Comparison of ENCODE assay signal across 11 cellular contexts in the genomic region with DNA sequence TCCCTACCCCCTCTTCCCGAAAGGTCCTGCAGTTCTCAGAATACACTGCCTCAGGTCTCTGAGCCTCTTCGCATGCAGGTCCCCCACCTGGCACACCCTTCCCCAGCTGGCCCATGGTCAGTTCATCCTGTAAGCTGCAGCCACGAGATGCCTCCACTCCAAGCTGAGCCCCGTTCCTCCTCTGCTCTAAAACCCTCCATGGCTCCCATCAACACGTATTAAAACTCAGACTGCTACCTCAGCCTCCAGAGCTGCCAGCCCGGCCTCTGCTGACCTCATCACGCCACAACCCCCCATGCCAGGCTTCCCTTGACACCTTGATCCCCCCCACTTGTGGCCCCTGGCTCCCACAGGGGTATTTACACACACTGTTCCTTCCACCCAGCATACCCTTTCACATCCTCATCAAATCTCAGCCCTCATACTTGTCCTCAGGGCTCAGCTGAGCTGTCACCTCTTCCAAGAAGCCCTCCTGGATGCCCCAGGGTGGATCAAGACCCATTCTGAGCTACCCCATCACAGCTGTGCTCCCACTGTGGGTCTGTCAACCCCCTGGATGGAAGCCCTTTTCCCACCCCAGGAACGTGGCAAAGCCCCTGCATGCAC. TPM values are rescaled to one million over a fixed set of nuclear protein-coding genes. Genes with fewer than 3 reads are reported as not detected.
DNase-seq lines count a peak whose midpoint lies in the region; ATAC-seq, FAIRE-seq and TF ChIP-seq lines count a peak whose summit lies in the region.
"Had no signal": no experiment of that assay in that cellular context is flagged by ENCODE, and none has a peak within 500 bp of the region (broad histone marks: within the 10 kb centered on the region; RNA-seq: fewer than 3 reads in every experiment).

No MANE protein-coding gene starts in this region.

- CTCF ChIA-PET in HepG2 (lab: Yijun Ruan, JAX; ENCODE audit: low intra/inter-chr PET ratio, low total read pairs) = no interaction called here

- H3K79me2 ChIP-seq in HepG2 (ENCODE audit: insufficient read depth, low read length) = peaks cover 8% of the 10 kb centered on the region

- peaks cover 69% of the 10 kb centered on the region for H3K4me1 ChIP-seq in HepG2 (ENCODE audit: insufficient read depth, low read length)
- peaks cover 0 to 4% (median 0%) of the 10 kb centered on the region in 4 donors for H3K4me1 ChIP-seq in right lobe of liver
- peaks cover 8 to 17% of the 10 kb centered on the region in 2 donors for H3K4me1 ChIP-seq in duodenal mucosa (ENCODE audit: control insufficient read depth in 1 of 2, insufficient read depth in 2 of 2, low read length in 2 of 2)
- H3K4me1 ChIP-seq in urinary bladder (ENCODE audit: insufficient read depth) = no peaks in the 10 kb centered on the region

- in situ Hi-C loops in HepG2 (cut with HindIII; ENCODE audit: extremely low pct_ligation_motif_present, low pct_unique_long_range_greater_than_20kb) = no loop called here

- no peak for TF ChIP-seq RAD21 in HepG2 (CRISPR knock-in tag; IDR thresholded peaks at IDR 0.05)

- H3K36me3 ChIP-seq in HepG2 (replicated peaks in 1 of 2; ENCODE audit: control insufficient read depth in 1 of 2, insufficient read depth in 2 of 2, low read length in 2 of 2) (0 out of 5 replicates have a peak, but pooled peaks cover 0 to 1% of the 10 kb centered on the region in 2 experiments), right lobe of liver (no peaks in the 10 kb centered on the region), duodenal mucosa (ENCODE audit: control insufficient read depth in 1 of 2, insufficient read depth in 2 of 2, low read length in 2 of 2) (no peaks in the 10 kb centered on the region), urinary bladder (ENCODE audit: insufficient read depth) (no peaks in the 10 kb centered on the region)

- intact Hi-C loops in HepG2 (cut with micrococcal nuclease; ENCODE audit: unreplicated experiment) (no loop called here), right lobe of liver (cut with DNase I) (no loop called here)

- H2AFZ ChIP-seq in HepG2 (ENCODE audit: low read length) = no peak overlapping the region

- ATAC-seq in HepG2 = no peak
- no peak for ATAC-seq in right lobe of liver
- ATAC-seq in HG03280 (IDR thresholded peaks at IDR 0.05; ENCODE audit: unreplicated experiment) = no peak
- ATAC-seq in HG02840 (IDR thresholded peaks at IDR 0.05; ENCODE audit: low FRiP score, unreplicated experiment) = no peak

- H3K9me3 Mint-ChIP-seq in nephron progenitor cell = no peaks in the 10 kb centered on the region
- H3K9me3 Mint-ChIP-seq: activated CD4-positive, alpha-beta memory T cell treated with anti-CD3 and anti-CD28 coated beads, Interleukin-2, amount 10 ng/mL, durations not matched to agents 7 days and 5 days had no signal

- no peak for TF ChIP-seq POLR2A in HepG2 (IDR thresholded peaks at IDR 0.05; ENCODE audit: insufficient read depth in 1 of 2, low read depth in 2 of 2, low read length in 2 of 2)
- no peak for TF ChIP-seq POLR2A in right lobe of liver (IDR thresholded peaks at IDR 0.05)

- H3K27me3 Mint-ChIP-seq in nephron progenitor cell (ENCODE audit: low read depth, poor library complexity) = peaks cover 3% of the 10 kb centered on the region

- no peaks in the 10 kb centered on the region for H3K9me3 ChIP-seq in HepG2 (ENCODE audit: low read length)
- H3K9me3 ChIP-seq in right lobe of liver = no peaks in the 10 kb centered on the region
- H3K9me3 ChIP-seq in duodenal mucosa (ENCODE audit: control insufficient read depth in 1 of 2, low read length in 2 of 2) = no peaks in the 10 kb centered on the region

- H3K27ac ChIP-seq in HepG2 (ENCODE audit: extremely low read length, insufficient read depth, low read length) = no peak overlapping the region
- H3K27ac ChIP-seq in right lobe of liver = no peak overlapping the region
- H3K27ac ChIP-seq in duodenal mucosa (ENCODE audit: low read depth, low read length) = no peak overlapping the region
- H3K27ac ChIP-seq in urinary bladder (ENCODE audit: low read depth) = no peak overlapping the region

- TF ChIP-seq EP300 in HepG2 (IDR thresholded peaks at IDR 0.05; ENCODE audit: low read depth in 2 of 2, low read length in 2 of 2) (no peak), HepG2 (CRISPR knock-in tag; IDR thresholded peaks at IDR 0.05; ENCODE audit: borderline replicate concordance) (no peak)

- no peaks in the 10 kb centered on the region for H3K27me3 ChIP-seq in HepG2 (ENCODE audit: control insufficient read depth in 1 of 2, insufficient read depth in 2 of 2, low read length in 2 of 2)
- no peaks in the 10 kb centered on the region for H3K27me3 ChIP-seq in right lobe of liver
- H3K27me3 ChIP-seq in duodenal mucosa (ENCODE audit: control insufficient read depth in 1 of 2, insufficient read depth in 2 of 2, low read length in 2 of 2) = peaks cover 4 to 10% of the 10 kb centered on the region in 2 donors

- H4K20me1 ChIP-seq in HepG2 (ENCODE audit: insufficient read depth, low read length) = peaks cover 37% of the 10 kb centered on the region

- 97% methylated on average over 7 of the region's 8 CpGs for WGBS in HepG2 (ENCODE audit: low lambda C conversion rate)
- 70% methylated on average over 6 of the region's 8 CpGs for WGBS in right lobe of liver (ENCODE audit: insufficient coverage, low coverage, low lambda C conversion rate, missing lambda C conversion rate)
- 68% methylated on average over 8 of the region's 8 CpGs for WGBS in urinary bladder

- FAIRE-seq in HepG2 (lab: Jason Lieb, UNC) = no peak
- FAIRE-seq: endometrium had no signal

- H3K4me1 Mint-ChIP-seq in nephron progenitor cell = peaks cover 50% of the 10 kb centered on the region

- peak overlapping the region in 2 of 3 experiments; percentile 77 to 78; a peak in 3 of 6 replicates for H3K4me3 ChIP-seq in HepG2 (replicated peaks in 1 of 3; ENCODE audit: insufficient read depth in 1 of 3, low read depth in 2 of 3, low read length in 3 of 3)
- H3K4me3 ChIP-seq in right lobe of liver = peak overlapping the region in 1 of 3 donors; percentile 67
- H3K4me3 ChIP-seq in duodenal mucosa (ENCODE audit: low read depth in 1 of 2, low read length in 2 of 2) = peak overlapping the region; percentile 1 to 62
- H3K4me3 ChIP-seq in urinary bladder (ENCODE audit: low read depth, low read length) = peak overlapping the region; percentile 70

- BruUV-seq in HepG2 (replicated peaks; lab: Mats Ljungman, UMichigan) = no TSS peak

- H3K4me3 Mint-ChIP-seq in nephron progenitor cell = peak overlapping the region; percentile 87
- H3K4me3 Mint-ChIP-seq: activated CD4-positive, alpha-beta memory T cell treated with anti-CD3 and anti-CD28 coated beads, Interleukin-2, amount 10 ng/mL, durations not matched to agents 7 days and 5 days had no signal

- H3K9ac ChIP-seq in HepG2 (ENCODE audit: insufficient read depth, low read depth, low read length) = peak overlapping the region; percentile 63; the same call in 1 of the 2 replicates
- H3K9ac ChIP-seq in duodenal mucosa (ENCODE audit: low read depth in 1 of 2, low read length in 2 of 2) = peak overlapping the region in 1 of 2 donors; percentile 18

- DNase-seq in HepG2 (ENCODE audit: low spot score) (no peak), right lobe of liver (no peak), nephron progenitor cell (no peak), T-helper 2 cell (no peak)
- DNase-seq: activated CD4-positive, alpha-beta memory T cell treated with anti-CD3 and anti-CD28 coated beads, Interleukin-2, amount 10 ng/mL, durations not matched to agents 7 days and 5 days had no signal

- TF ChIP-seq CTCF in HepG2 (CRISPR knock-in tag; IDR thresholded peaks at IDR 0.05) = no peak
- TF ChIP-seq CTCF in right lobe of liver (IDR thresholded peaks at IDR 0.05) = no peak
- no peak for TF ChIP-seq CTCF in nephron progenitor cell (IDR thresholded peaks at IDR 0.05)

- POLR2A ChIA-PET in HepG2 (lab: Yijun Ruan, JAX) = no interaction called here

- H3K36me3 Mint-ChIP-seq in nephron progenitor cell (ENCODE audit: low read depth) = peaks cover 11% of the 10 kb centered on the region
- H3K36me3 Mint-ChIP-seq: CD14-positive monocyte had no signal

- H3K4me2 ChIP-seq in HepG2 (ENCODE audit: low read depth, low read length) = peak overlapping the region; percentile 97

- no peak overlapping the region for H3K27ac Mint-ChIP-seq in nephron progenitor cell
- H3K27ac Mint-ChIP-seq: activated CD4-positive, alpha-beta memory T cell treated with anti-CD3 and anti-CD28 coated beads, Interleukin-2, amount 10 ng/mL, durations not matched to agents 7 days and 5 days had no signal

TF ChIP-seq in HepG2, 621 proteins besides CTCF, POLR2A, EP300 and RAD21:
- TF ChIP-seq ZNF777 (CRISPR knock-in tag; IDR thresholded peaks at IDR 0.05) (no peak), ZFP36 (IDR thresholded peaks at IDR 0.05; ENCODE audit: borderline replicate concordance, low read depth, low read length, partially characterized antibody) (peak; percentile 50)

RNA-seq across cellular contexts. Expression of gene PTPRS, which starts 48.9 kb away (rescaled TPM):
- total RNA-seq in HepG2 (2016; rRNA removed; fragmentation: Illumina TruSeq; extraction: Trizol) = 21.3 and 32.7 TPM in 2 replicates
- 8.8 and 10.2 TPM in 2 replicates for total RNA-seq in HepG2 (2016; cell fraction: cytosol; rRNA removed; fragmentation: Illumina TruSeq; extraction: Trizol; ENCODE audit: low read depth)
- total RNA-seq in HepG2 (2016; cell fraction: insoluble cytoplasmic fraction; rRNA removed; fragmentation: Illumina TruSeq; extraction: Trizol) = 17.7 and 32.1 TPM in 2 replicates
- total RNA-seq in HepG2 (2016; cell fraction: membrane; rRNA removed; fragmentation: Illumina TruSeq; extraction: Trizol) = 21.8 and 23.0 TPM in 2 replicates
- 57.4 and 62.6 TPM in 2 replicates for total RNA-seq in HepG2 (2016; cell fraction: nucleus; rRNA removed; fragmentation: Illumina TruSeq; extraction: Trizol)
- polyA plus RNA-seq in HepG2 (2011; rRNA removed) = 43.9 and 63.5 TPM in 2 replicates
- polyA plus RNA-seq in HepG2 (2011; cell fraction: cytosol; rRNA removed) = 36.8 and 40.6 TPM in 2 replicates
- 194 and 221 TPM in 2 replicates for polyA plus RNA-seq in HepG2 (2011; cell fraction: nucleus; rRNA removed)
- polyA plus RNA-seq in HepG2 (2012) = 24.6 and 49.4 TPM in 2 replicates
- polyA plus RNA-seq in HepG2 (2016; cell fraction: cytosol; fragmentation: Illumina TruSeq; extraction: Trizol; ENCODE audit: low read depth) = 4.6 and 4.7 TPM in 2 replicates
- 8.4 and 10.5 TPM in 2 replicates for polyA plus RNA-seq in HepG2 (2016; cell fraction: insoluble cytoplasmic fraction; fragmentation: Illumina TruSeq; extraction: Trizol; ENCODE audit: low read depth)
- 5.1 and 5.2 TPM in 2 replicates for polyA plus RNA-seq in HepG2 (2016; cell fraction: membrane; fragmentation: Illumina TruSeq; extraction: Trizol; ENCODE audit: low read depth)
- polyA plus RNA-seq in HepG2 (2016; cell fraction: nucleus; fragmentation: Illumina TruSeq; extraction: Trizol; ENCODE audit: insufficient read depth, low read depth) = 68.7 and 77.5 TPM in 2 replicates
- 65.7 and 175 TPM in 2 replicates for polyA minus RNA-seq in HepG2 (2011; rRNA and poly(A)+ RNA removed; ENCODE audit: low replicate concordance)
- polyA minus RNA-seq in HepG2 (2011; cell fraction: cytosol; rRNA and poly(A)+ RNA removed) = 79.6 and 103 TPM in 2 replicates
- 55.6 and 71.9 TPM in 2 replicates for polyA minus RNA-seq in HepG2 (2011; cell fraction: nucleus; rRNA and poly(A)+ RNA removed)
- 10 to 100 TPM in 5 of 6 experiments, 1 to 10 TPM in 1; 6.1 to 39.9 (median 22.1) TPM for total RNA-seq in right lobe of liver
- total RNA-seq in urinary bladder = 95.0 TPM
- polyA plus RNA-seq in urinary bladder = 45.2 TPM
- total RNA-seq: activated CD4-positive, alpha-beta memory T cell treated with anti-CD3 and anti-CD28 coated beads, Interleukin-2, amount 10 ng/mL, durations not matched to agents 7 days and 5 days had no signal
- polyA plus RNA-seq: CD14-positive monocyte had no signal
